In the genomic region with DNA sequence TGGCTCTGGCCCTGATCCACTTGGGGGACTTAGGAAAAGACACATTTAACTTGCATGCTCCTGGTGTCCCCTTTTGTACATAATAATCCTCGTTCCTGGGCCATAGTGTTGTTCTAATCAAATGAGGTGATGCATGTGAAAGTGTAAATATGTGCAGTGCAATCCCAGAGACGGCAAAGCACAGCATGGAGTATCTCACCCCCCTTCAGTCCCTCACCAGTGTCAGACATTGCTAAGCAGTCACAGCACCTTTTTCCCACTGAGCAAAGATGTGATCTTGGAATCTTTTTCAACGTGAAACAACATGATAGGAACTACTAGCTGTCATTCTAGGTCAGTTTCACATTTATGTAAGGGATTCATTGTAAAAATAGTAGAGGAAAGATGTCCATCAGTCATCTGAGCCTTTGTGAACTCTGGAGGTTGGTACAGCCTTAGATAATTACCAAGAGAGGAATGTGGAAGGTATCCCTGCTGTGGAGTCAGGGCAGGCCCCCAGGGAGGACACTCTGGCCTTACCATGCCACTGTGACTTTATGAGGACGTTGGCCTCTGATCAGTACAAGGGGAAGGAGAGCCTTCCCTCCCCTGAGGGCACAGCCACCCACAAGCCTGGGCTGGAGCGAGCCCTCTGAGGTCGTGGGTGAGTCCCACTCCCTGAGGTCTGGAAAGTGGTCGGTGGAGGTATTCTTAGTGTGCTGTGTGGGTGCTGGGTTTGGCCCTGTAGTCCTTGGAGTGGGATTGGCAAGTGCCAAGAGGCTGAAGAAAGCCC, we compare ENCODE assay signal across 1 cellular context.
TF ChIP-seq lines count a peak whose summit lies in the region.

No MANE protein-coding gene starts in this region.

TF ChIP-seq in WTC11, 78 proteins besides CTCF, POLR2A, EP300 and RAD21 (continued from another document):
- TF ChIP-seq, protein P1, sequence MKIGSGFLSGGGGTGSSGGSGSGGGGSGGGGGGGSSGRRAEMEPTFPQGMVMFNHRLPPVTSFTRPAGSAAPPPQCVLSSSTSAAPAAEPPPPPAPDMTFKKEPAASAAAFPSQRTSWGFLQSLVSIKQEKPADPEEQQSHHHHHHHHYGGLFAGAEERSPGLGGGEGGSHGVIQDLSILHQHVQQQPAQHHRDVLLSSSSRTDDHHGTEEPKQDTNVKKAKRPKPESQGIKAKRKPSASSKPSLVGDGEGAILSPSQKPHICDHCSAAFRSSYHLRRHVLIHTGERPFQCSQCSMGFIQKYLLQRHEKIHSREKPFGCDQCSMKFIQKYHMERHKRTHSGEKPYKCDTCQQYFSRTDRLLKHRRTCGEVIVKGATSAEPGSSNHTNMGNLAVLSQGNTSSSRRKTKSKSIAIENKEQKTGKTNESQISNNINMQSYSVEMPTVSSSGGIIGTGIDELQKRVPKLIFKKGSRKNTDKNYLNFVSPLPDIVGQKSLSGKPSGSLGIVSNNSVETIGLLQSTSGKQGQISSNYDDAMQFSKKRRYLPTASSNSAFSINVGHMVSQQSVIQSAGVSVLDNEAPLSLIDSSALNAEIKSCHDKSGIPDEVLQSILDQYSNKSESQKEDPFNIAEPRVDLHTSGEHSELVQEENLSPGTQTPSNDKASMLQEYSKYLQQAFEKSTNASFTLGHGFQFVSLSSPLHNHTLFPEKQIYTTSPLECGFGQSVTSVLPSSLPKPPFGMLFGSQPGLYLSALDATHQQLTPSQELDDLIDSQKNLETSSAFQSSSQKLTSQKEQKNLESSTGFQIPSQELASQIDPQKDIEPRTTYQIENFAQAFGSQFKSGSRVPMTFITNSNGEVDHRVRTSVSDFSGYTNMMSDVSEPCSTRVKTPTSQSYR (CRISPR knock-in tag; IDR thresholded peaks at IDR 0.05) = no peak
- TF ChIP-seq ATF1 (CRISPR knock-in tag; IDR thresholded peaks at IDR 0.05) (no peak), ZNF263 (CRISPR knock-in tag; IDR thresholded peaks at IDR 0.05; ENCODE audit: low read depth) (no peak), OVOL2 (CRISPR knock-in tag; IDR thresholded peaks at IDR 0.05; ENCODE audit: borderline replicate concordance) (no peak), SMAD4 (CRISPR knock-in tag; IDR thresholded peaks at IDR 0.05) (no peak), ZNF423 (CRISPR knock-in tag; IDR thresholded peaks at IDR 0.05) (no peak), ELF4 (CRISPR knock-in tag; IDR thresholded peaks at IDR 0.05; ENCODE audit: low read depth) (no peak), GRHL2 (CRISPR knock-in tag; IDR thresholded peaks at IDR 0.05; ENCODE audit: insufficient replicate concordance, severe bottlenecking) (no peak), GTF2I (CRISPR knock-in tag; conservative IDR thresholded peaks at IDR 0.05) (no peak), TP53 (CRISPR knock-in tag; IDR thresholded peaks at IDR 0.05) (no peak), ATF3 (CRISPR knock-in tag; conservative IDR thresholded peaks at IDR 0.05) (no peak)
- TF ChIP-seq, protein P2, sequence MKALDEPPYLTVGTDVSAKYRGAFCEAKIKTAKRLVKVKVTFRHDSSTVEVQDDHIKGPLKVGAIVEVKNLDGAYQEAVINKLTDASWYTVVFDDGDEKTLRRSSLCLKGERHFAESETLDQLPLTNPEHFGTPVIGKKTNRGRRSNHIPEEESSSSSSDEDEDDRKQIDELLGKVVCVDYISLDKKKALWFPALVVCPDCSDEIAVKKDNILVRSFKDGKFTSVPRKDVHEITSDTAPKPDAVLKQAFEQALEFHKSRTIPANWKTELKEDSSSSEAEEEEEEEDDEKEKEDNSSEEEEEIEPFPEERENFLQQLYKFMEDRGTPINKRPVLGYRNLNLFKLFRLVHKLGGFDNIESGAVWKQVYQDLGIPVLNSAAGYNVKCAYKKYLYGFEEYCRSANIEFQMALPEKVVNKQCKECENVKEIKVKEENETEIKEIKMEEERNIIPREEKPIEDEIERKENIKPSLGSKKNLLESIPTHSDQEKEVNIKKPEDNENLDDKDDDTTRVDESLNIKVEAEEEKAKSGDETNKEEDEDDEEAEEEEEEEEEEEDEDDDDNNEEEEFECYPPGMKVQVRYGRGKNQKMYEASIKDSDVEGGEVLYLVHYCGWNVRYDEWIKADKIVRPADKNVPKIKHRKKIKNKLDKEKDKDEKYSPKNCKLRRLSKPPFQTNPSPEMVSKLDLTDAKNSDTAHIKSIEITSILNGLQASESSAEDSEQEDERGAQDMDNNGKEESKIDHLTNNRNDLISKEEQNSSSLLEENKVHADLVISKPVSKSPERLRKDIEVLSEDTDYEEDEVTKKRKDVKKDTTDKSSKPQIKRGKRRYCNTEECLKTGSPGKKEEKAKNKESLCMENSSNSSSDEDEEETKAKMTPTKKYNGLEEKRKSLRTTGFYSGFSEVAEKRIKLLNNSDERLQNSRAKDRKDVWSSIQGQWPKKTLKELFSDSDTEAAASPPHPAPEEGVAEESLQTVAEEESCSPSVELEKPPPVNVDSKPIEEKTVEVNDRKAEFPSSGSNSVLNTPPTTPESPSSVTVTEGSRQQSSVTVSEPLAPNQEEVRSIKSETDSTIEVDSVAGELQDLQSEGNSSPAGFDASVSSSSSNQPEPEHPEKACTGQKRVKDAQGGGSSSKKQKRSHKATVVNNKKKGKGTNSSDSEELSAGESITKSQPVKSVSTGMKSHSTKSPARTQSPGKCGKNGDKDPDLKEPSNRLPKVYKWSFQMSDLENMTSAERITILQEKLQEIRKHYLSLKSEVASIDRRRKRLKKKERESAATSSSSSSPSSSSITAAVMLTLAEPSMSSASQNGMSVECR (CRISPR knock-in tag; IDR thresholded peaks at IDR 0.05; ENCODE audit: borderline replicate concordance) = no peak
